In the genomic region with DNA sequence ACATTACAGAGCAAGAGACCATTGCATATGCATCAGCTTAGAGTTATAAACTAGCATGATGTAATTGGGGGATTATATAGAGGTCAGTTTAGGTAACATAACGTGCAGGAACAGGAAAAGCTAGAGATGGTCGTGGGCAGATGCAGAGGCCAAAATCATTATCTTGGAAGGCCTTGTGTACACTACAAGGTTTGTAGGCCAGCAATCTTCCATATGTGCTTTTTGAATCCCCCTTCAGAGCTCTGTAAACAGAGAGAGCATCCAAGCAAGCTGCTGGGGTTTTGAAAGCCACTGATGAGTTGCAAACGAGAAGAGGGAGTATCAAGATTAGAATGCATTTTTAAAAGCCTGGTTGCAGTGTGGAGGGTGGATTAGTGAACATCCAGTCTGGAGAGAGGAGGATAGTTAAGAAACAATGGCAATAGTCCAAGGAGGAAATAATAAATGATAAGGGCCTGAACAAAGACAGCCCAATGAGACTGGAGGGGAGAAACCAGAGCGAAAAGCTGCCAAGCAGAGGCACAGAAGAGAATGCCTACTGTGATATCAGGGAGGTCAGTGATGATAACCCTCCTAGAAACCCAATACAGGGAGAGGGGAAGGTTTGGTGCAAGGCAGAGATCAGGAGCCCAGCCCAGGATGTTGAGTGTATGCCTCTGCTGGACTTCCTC, we compare ENCODE assay signal across 2 cellular contexts.
TF ChIP-seq lines count a peak whose summit lies in the region.

No MANE protein-coding gene starts in this region.

TF ChIP-seq in IMR-90, 13 proteins besides CTCF, POLR2A, EP300 and RAD21:
- no peak for TF ChIP-seq MAFK (IDR thresholded peaks at IDR 0.05; ENCODE audit: low read depth, low read length)
- TF ChIP-seq CHD1 (IDR thresholded peaks at IDR 0.05; ENCODE audit: low read depth, low read length) = no peak
- no peak for TF ChIP-seq RCOR1 (IDR thresholded peaks at IDR 0.05; ENCODE audit: insufficient replicate concordance, low read length)
- TF ChIP-seq, protein P1, sequence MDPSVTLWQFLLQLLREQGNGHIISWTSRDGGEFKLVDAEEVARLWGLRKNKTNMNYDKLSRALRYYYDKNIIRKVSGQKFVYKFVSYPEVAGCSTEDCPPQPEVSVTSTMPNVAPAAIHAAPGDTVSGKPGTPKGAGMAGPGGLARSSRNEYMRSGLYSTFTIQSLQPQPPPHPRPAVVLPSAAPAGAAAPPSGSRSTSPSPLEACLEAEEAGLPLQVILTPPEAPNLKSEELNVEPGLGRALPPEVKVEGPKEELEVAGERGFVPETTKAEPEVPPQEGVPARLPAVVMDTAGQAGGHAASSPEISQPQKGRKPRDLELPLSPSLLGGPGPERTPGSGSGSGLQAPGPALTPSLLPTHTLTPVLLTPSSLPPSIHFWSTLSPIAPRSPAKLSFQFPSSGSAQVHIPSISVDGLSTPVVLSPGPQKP (IDR thresholded peaks at IDR 0.05; ENCODE audit: borderline replicate concordance, low read depth, low read length) = no peak
- TF ChIP-seq MXI1 (IDR thresholded peaks at IDR 0.05; ENCODE audit: borderline replicate concordance, low read depth, low read length) = no peak
- no peak for TF ChIP-seq BHLHE40 (IDR thresholded peaks at IDR 0.05; ENCODE audit: low read depth, low read length)
- no peak for TF ChIP-seq NFE2L2 (IDR thresholded peaks at IDR 0.05; ENCODE audit: low read depth, low read length)
- TF ChIP-seq CEBPB (IDR thresholded peaks at IDR 0.05; ENCODE audit: low read depth, low read length) = no peak
- TF ChIP-seq MAZ (IDR thresholded peaks at IDR 0.05; ENCODE audit: borderline replicate concordance, low read depth, low read length) = no peak
- TF ChIP-seq, protein P2, sequence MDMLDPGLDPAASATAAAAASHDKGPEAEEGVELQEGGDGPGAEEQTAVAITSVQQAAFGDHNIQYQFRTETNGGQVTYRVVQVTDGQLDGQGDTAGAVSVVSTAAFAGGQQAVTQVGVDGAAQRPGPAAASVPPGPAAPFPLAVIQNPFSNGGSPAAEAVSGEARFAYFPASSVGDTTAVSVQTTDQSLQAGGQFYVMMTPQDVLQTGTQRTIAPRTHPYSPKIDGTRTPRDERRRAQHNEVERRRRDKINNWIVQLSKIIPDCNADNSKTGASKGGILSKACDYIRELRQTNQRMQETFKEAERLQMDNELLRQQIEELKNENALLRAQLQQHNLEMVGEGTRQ (IDR thresholded peaks at IDR 0.05; ENCODE audit: low read depth, low read length) = no peak
- TF ChIP-seq SMC3 (IDR thresholded peaks at IDR 0.05; ENCODE audit: low read depth, low read length) = no peak

TF ChIP-seq in endothelial cell of umbilical vein, 7 proteins besides CTCF, POLR2A, EP300 and RAD21:
- TF ChIP-seq JUN (IDR thresholded peaks at IDR 0.05; ENCODE audit: borderline replicate concordance, insufficient read depth, insufficient read length, low read depth) = no peak
- TF ChIP-seq POLR2AphosphoS5 (IDR thresholded peaks at IDR 0.05; ENCODE audit: insufficient read depth, low read depth, low read length) = no peak
- TF ChIP-seq FOS (IDR thresholded peaks at IDR 0.05; ENCODE audit: borderline replicate concordance, insufficient read depth, low read length) = no peak
- TF ChIP-seq, protein P3, sequence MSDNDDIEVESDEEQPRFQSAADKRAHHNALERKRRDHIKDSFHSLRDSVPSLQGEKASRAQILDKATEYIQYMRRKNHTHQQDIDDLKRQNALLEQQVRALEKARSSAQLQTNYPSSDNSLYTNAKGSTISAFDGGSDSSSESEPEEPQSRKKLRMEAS (IDR thresholded peaks at IDR 0.05; ENCODE audit: insufficient read depth, insufficient read length) = no peak
- TF ChIP-seq GATA2 (IDR thresholded peaks at IDR 0.05; ENCODE audit: insufficient read depth, insufficient read length, low read depth, low read length) = no peak
- TF ChIP-seq EZH2 (IDR thresholded peaks at IDR 0.05; ENCODE audit: borderline replicate concordance, low read depth, low read length, severe bottlenecking) = no peak
- no peak for TF ChIP-seq MYC (IDR thresholded peaks at IDR 0.05; ENCODE audit: low read depth, low read length)
